Comparison of ENCODE assay signal across 8 cellular contexts in the genomic region with DNA sequence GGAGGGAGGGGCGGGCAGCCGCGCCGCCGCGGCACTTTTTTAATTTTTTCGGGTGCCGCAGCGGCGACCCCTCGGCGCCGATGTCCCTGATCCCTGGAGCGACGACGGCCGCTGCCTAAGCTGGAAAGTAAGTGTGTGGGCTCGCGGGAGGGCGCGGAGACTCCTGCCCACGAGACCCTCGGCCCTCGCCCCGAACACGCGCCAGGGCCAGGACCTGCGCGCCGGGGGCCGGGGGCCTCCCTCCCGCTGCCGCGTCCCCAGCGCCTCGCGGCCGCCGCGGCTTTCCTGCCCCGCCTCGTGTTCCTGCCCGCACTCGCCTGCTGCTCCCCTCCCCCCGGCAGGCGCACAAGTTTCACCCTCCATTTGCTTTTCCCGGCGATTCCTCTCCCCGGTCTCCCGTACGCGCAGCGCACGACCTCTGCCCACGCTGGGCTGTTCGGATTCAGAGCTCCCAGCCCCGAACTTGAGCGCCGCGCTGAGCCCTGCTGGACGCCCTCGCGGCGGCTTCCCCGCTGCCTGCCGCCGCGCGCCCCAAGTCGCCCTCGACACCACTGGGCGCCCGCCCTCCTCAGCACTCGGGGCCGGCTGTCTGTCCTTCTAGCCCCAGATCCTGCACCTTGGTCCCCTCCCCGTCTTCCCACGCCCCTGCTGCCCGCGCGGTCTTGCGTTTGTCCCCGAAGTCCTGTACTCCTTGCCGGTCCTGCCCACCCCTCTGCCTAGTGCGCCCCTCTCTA. TPM values are rescaled to one million over a fixed set of nuclear protein-coding genes. Genes with fewer than 3 reads are reported as not detected.
DNase-seq lines count a peak whose midpoint lies in the region; ATAC-seq, FAIRE-seq and TF ChIP-seq lines count a peak whose summit lies in the region.

No MANE protein-coding gene starts in this region.

- peaks cover 13 to 25% (median 22%) of the 10 kb centered on the region in 10 experiments for H3K4me1 ChIP-seq in BLaER1 treated with 17β-estradiol and CSF1 and Interleukin-3, amounts not matched to agents 10 nM and 100 nM
- peaks cover 14% of the 10 kb centered on the region for H3K4me1 ChIP-seq in OCI-LY1 (ENCODE audit: insufficient read depth, low read length, severe bottlenecking)

- peak overlapping the region; percentile 97 for H3K4me3 Mint-ChIP-seq in natural killer cell
- peak overlapping the region; percentile 91 for H3K4me3 Mint-ChIP-seq in stimulated activated naive CD8-positive, alpha-beta T cell treated with anti-CD3 and anti-CD28 coated beads, Interleukin-15, Interleukin-2, amounts not matched to agents 100 ng/mL and 50 ng/mL, for 24 hours

- H3K9me3 Mint-ChIP-seq in natural killer cell = no peaks in the 10 kb centered on the region
- H3K9me3 Mint-ChIP-seq in stimulated activated naive CD8-positive, alpha-beta T cell treated with anti-CD3 and anti-CD28 coated beads, Interleukin-15, Interleukin-2, amounts not matched to agents 100 ng/mL and 50 ng/mL, for 24 hours = no peaks in the 10 kb centered on the region

- H3K79me2 ChIP-seq in OCI-LY1 (ENCODE audit: insufficient read depth, low read length) = no peaks in the 10 kb centered on the region

- H3K27ac ChIP-seq in BLaER1 treated with 17β-estradiol and CSF1 and Interleukin-3, amounts not matched to agents 10 nM and 100 nM = peak overlapping the region; percentile 39 to 89 (median 80); a peak in 21 of 22 replicates
- H3K27ac ChIP-seq in OCI-LY1 (ENCODE audit: low read depth, low read length, poor library complexity, severe bottlenecking) = no peak overlapping the region

- no peaks in the 10 kb centered on the region for H3K36me3 ChIP-seq in BLaER1 treated with 17β-estradiol and CSF1 and Interleukin-3, amounts not matched to agents 10 nM and 100 nM
- no peaks in the 10 kb centered on the region for H3K36me3 ChIP-seq in OCI-LY1 (ENCODE audit: insufficient read depth, low read length)

- ATAC-seq in HG03439 (IDR thresholded peaks at IDR 0.05; ENCODE audit: unreplicated experiment) (peak; percentile 35), natural killer cell (peak; percentile 29 to 46 (median 36))

- peaks cover 19 to 27% (median 22%) of the 10 kb centered on the region in 11 experiments for H3K27me3 ChIP-seq in BLaER1 treated with 17β-estradiol and CSF1 and Interleukin-3, amounts not matched to agents 10 nM and 100 nM
- no peaks in the 10 kb centered on the region for H3K27me3 ChIP-seq in OCI-LY1 (ENCODE audit: insufficient read depth, low read length)

- peak overlapping the region; percentile 87 to 99 (median 95) for H3K4me2 ChIP-seq in BLaER1 treated with 17β-estradiol and CSF1 and Interleukin-3, amounts not matched to agents 10 nM and 100 nM
- peak overlapping the region; percentile 77 for H3K4me2 ChIP-seq in OCI-LY1 (ENCODE audit: low read length)

- FAIRE-seq in GM19239 (lab: Jason Lieb, UNC) = no peak

- peaks cover 11 to 42% (median 29%) of the 10 kb centered on the region in 11 experiments; a peak in 20 of 22 replicates for H4K20me1 ChIP-seq in BLaER1 treated with 17β-estradiol and CSF1 and Interleukin-3, amounts not matched to agents 10 nM and 100 nM
- H4K20me1 ChIP-seq in OCI-LY1 (ENCODE audit: insufficient read depth, low read length) = no peaks in the 10 kb centered on the region

- no peaks in the 10 kb centered on the region for H3F3A ChIP-seq in OCI-LY1 (ENCODE audit: insufficient read depth, low read length)

- DNase-seq in GM19239 (ENCODE audit: insufficient read length, low spot score) = peak; percentile 7
- peak; percentile 74 to 78 for DNase-seq in activated T-cell treated with anti-CD3 and anti-CD28 coated beads, Interleukin-2, amount 50 U/mL, for 48 hours
- peak; percentile 58 for DNase-seq in fibroblast of mammary gland (ENCODE audit: low read depth)
- DNase-seq in natural killer cell = peak; percentile 40

- H3K9me2 ChIP-seq in OCI-LY1 (ENCODE audit: low read depth, low read length) = no peaks in the 10 kb centered on the region

- peaks cover 15 to 20% of the 10 kb centered on the region in 2 donors for H3K4me1 Mint-ChIP-seq in natural killer cell
- peaks cover 27% of the 10 kb centered on the region for H3K4me1 Mint-ChIP-seq in stimulated activated naive CD8-positive, alpha-beta T cell treated with anti-CD3 and anti-CD28 coated beads, Interleukin-15, Interleukin-2, amounts not matched to agents 100 ng/mL and 50 ng/mL, for 24 hours (ENCODE audit: low read depth)

- H3K9me3 ChIP-seq in BLaER1 treated with 17β-estradiol and CSF1 and Interleukin-3, amounts not matched to agents 10 nM and 100 nM (replicated peaks in 1 of 11) = no peaks in the 10 kb centered on the region
- H3K9me3 ChIP-seq in OCI-LY1 (ENCODE audit: low read length) = no peaks in the 10 kb centered on the region

- TF ChIP-seq CTCF in OCI-LY1 (IDR thresholded peaks at IDR 0.05; ENCODE audit: low read length) (no peak), fibroblast of mammary gland (conservative IDR thresholded peaks at IDR 0.05; ENCODE audit: control insufficient read depth, insufficient read depth, low read depth, low read length) (no peak), natural killer cell (IDR thresholded peaks at IDR 0.05) (no peak)

- peak overlapping the region; percentile 74 to 92 (median 85) for H3K4me3 ChIP-seq in BLaER1 treated with 17β-estradiol and CSF1 and Interleukin-3, amounts not matched to agents 10 nM and 100 nM
- H3K4me3 ChIP-seq in OCI-LY1 (ENCODE audit: low read depth, low read length, poor library complexity, severe bottlenecking) (peak overlapping the region; percentile 71), fibroblast of mammary gland (ENCODE audit: control insufficient read depth, low read depth, low read length) (peak overlapping the region; percentile 81)

- peak overlapping the region; percentile 79 to 88 (median 86) for H3K9ac ChIP-seq in BLaER1 treated with 17β-estradiol and CSF1 and Interleukin-3, amounts not matched to agents 10 nM and 100 nM
- H3K9ac ChIP-seq in OCI-LY1 (ENCODE audit: low read length) = peak overlapping the region; percentile 70

- H3K27me3 Mint-ChIP-seq in natural killer cell (ENCODE audit: low read depth in 2 of 2) = peaks cover 15 to 39% of the 10 kb centered on the region in 2 donors
- H3K27me3 Mint-ChIP-seq in stimulated activated naive CD8-positive, alpha-beta T cell treated with anti-CD3 and anti-CD28 coated beads, Interleukin-15, Interleukin-2, amounts not matched to agents 100 ng/mL and 50 ng/mL, for 24 hours = peaks cover 35% of the 10 kb centered on the region

- intact Hi-C loops in natural killer cell (cut with micrococcal nuclease) = no loop called here

- no peaks in the 10 kb centered on the region for H3K36me3 Mint-ChIP-seq in natural killer cell
- peaks cover 8% of the 10 kb centered on the region for H3K36me3 Mint-ChIP-seq in stimulated activated naive CD8-positive, alpha-beta T cell treated with anti-CD3 and anti-CD28 coated beads, Interleukin-15, Interleukin-2, amounts not matched to agents 100 ng/mL and 50 ng/mL, for 24 hours (ENCODE audit: low read depth)

- no peak overlapping the region for H2AFZ ChIP-seq in OCI-LY1 (ENCODE audit: low read length)

- H3K27ac Mint-ChIP-seq in natural killer cell = peak overlapping the region in 1 of 2 donors; percentile 92
- peak overlapping the region; percentile 86 for H3K27ac Mint-ChIP-seq in stimulated activated naive CD8-positive, alpha-beta T cell treated with anti-CD3 and anti-CD28 coated beads, Interleukin-15, Interleukin-2, amounts not matched to agents 100 ng/mL and 50 ng/mL, for 24 hours

RNA-seq across cellular contexts. Expression of gene PKP4, which starts 0.5 kb away (rescaled TPM):
- total RNA-seq in natural killer cell = 1 to 10 TPM; 5.9 to 8.4 (median 7.2) TPM

RNA-seq across cellular contexts. Expression of gene CCDC148, which starts 0.7 kb away (rescaled TPM):
- not detected for total RNA-seq in natural killer cell

Comparison
In these comparisons a context has a peak if more than half of its experiments do, and no peak if none do; other contexts are left out.
1. DNase-seq: peak in every context shown above with its lines; median percentile 76 in activated T-cell treated with anti-CD3 and anti-CD28 coated beads, Interleukin-2, amount 50 U/mL, for 48 hours; 58 in fibroblast of mammary gland; 40 in natural killer cell; 7 in GM19239.